18 cellular contexts compared by ENCODE assay signal in the genomic region with DNA sequence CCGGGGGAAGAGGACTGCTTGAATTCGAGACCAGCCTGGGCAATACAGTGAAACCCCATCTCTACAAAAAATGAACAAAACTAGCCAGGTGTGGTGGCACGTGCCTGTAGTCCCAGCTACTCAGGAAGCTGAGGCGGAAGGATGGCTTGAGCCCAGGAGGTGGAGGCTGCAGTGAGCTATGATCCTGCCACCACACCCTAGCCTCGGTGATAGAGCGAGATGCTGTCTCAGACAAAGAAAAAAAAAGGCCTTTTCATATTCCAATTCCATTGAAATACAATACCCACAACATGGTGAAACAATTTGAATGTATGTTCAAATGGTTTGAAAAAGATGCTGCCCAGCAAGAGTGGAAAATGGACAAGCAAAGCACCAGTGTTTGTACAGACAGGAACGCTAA.
"Had no signal": no experiment of that assay in that cellular context is flagged by ENCODE, and none has a peak within 500 bp of the region (broad histone marks: within the 10 kb centered on the region; RNA-seq: fewer than 3 reads in every experiment).

No MANE protein-coding gene starts in this region.

- H3K36me3 ChIP-seq: tibial artery, upper lobe of left lung, uterus had no signal

- H3K27me3 Mint-ChIP-seq: dendritic cell treated with granulocyte-macrophage colony-stimulating factor and Interleukin-4, amounts not matched to agents 40 ng/mL and 50 ng/mL, for 4 days; effector memory CD8-positive, alpha-beta T cell had no signal

- H3K4me3 ChIP-seq: hepatocyte, lung, smooth muscle cell, tibial artery, upper lobe of left lung, uterus had no signal

- H2AFZ ChIP-seq: hepatocyte had no signal

- H3K27ac ChIP-seq: hepatocyte, tibial artery, upper lobe of left lung, uterus had no signal

- H3K27ac Mint-ChIP-seq: dendritic cell treated with granulocyte-macrophage colony-stimulating factor and Interleukin-4, amounts not matched to agents 40 ng/mL and 50 ng/mL, for 4 days; effector memory CD8-positive, alpha-beta T cell; naive thymus-derived CD4-positive, alpha-beta T cell; nephron progenitor cell had no signal

- H3K9me3 ChIP-seq: tibial artery, upper lobe of left lung, uterus had no signal

- H3K79me2 ChIP-seq: hepatocyte had no signal

- H3K4me3 Mint-ChIP-seq: dendritic cell treated with granulocyte-macrophage colony-stimulating factor and Interleukin-4, amounts not matched to agents 40 ng/mL and 50 ng/mL, for 4 days; effector memory CD8-positive, alpha-beta T cell; naive thymus-derived CD4-positive, alpha-beta T cell; nephron progenitor cell had no signal

- H3K9me3 Mint-ChIP-seq: dendritic cell treated with granulocyte-macrophage colony-stimulating factor and Interleukin-4, amounts not matched to agents 40 ng/mL and 50 ng/mL, for 4 days; effector memory CD8-positive, alpha-beta T cell; nephron progenitor cell had no signal

- DNase-seq: effector memory CD8-positive, alpha-beta T cell; erythroblast; foreskin melanocyte; left colon; left ventricle myocardium superior; mesendoderm; naive thymus-derived CD4-positive, alpha-beta T cell; nephron progenitor cell; stimulated activated CD4-positive, alpha-beta T cell treated with anti-CD3 and anti-CD28 coated beads, Interleukin-2, amount 100 ng/mL, for 48 hours; stimulated activated naive CD8-positive, alpha-beta T cell treated with anti-CD3 and anti-CD28 coated beads, Interleukin-15, Interleukin-2, amounts not matched to agents 100 U/mL and 50 U/mL, for 24 hours; tibial artery; upper lobe of left lung; uterus had no signal

- H3K27me3 ChIP-seq: hepatocyte, tibial artery, upper lobe of left lung, uterus had no signal

- FAIRE-seq: colon had no signal

- ATAC-seq: effector memory CD8-positive, alpha-beta T cell; left colon; left ventricle myocardium superior; naive thymus-derived CD4-positive, alpha-beta T cell; stimulated activated naive CD8-positive, alpha-beta T cell treated with anti-CD3 and anti-CD28 coated beads, Interleukin-15, Interleukin-2, amounts not matched to agents 100 U/mL and 50 U/mL, for 24 hours had no signal

- H3K4me1 ChIP-seq: upper lobe of left lung, uterus had no signal

- H3K4me2 ChIP-seq: smooth muscle cell had no signal

- H3K4me1 Mint-ChIP-seq: nephron progenitor cell had no signal
